Comparison of ENCODE assay signal across 1 cellular context in genomic region chr6:169310983-169311382, GRCh38.
TF ChIP-seq lines count a peak whose summit lies in the region.

No MANE protein-coding gene starts in this region.

TF ChIP-seq in HepG2, 621 proteins besides CTCF, POLR2A, EP300 and RAD21:
- no peak for TF ChIP-seq MIER3 (CRISPR knock-in tag; IDR thresholded peaks at IDR 0.05; ENCODE audit: borderline replicate concordance)
